9 cellular contexts compared by ENCODE assay signal in the genomic region with DNA sequence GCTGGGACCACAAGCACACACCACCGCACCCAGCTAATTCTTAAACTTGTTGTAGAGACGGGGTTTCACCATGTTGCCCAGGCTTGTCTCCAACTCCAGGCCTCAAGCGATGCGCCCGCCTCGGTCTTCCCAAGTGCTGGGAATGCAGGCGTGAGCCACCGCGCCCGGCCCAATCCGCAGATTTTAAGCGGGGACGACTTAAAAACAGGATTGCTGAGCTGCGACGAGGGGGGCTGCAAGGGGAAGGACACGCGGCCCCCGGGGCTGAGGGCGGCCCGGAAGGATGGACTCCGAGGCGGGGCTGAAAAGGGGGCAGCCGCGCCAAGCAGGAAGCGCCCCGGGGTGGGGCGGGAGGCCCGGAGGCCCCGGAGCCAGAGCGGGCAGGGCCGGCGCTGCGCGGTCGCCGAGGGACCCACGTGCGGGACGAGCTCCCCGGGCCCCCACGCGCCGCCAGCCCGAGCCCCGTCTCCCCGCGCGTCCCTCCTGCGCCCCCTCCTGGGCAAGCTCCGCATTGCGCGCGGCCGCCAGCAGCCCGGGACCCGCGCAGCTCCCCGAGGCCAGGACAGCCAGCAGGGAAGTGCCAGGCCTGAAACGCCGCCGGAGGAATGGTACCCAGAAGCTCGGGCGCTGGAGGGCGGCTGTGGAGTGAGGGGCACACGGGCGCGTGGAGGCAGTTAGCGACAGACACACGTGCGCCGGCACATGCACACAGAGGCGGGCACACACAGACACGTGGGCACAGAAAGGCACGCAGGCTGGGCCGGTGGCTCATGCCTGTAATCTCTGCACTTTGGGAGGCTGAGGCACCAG. TPM values are rescaled to one million over a fixed set of nuclear protein-coding genes. Genes with fewer than 3 reads are reported as not detected.
DNase-seq lines count a peak whose midpoint lies in the region; ATAC-seq and TF ChIP-seq lines count a peak whose summit lies in the region.
"Had no signal": no experiment of that assay in that cellular context is flagged by ENCODE, and none has a peak within 500 bp of the region (broad histone marks: within the 10 kb centered on the region; RNA-seq: fewer than 3 reads in every experiment).

No MANE protein-coding gene starts in this region.

- no peaks in the 10 kb centered on the region for H3K36me3 ChIP-seq in CD4-positive, alpha-beta memory T cell (ENCODE audit: insufficient read depth, low read length)
- H3K36me3 ChIP-seq in prostate gland, result no peaks in the 10 kb centered on the region

- peak; percentile 71 to 85 (median 80) for DNase-seq in CD4-positive, alpha-beta memory T cell
- DNase-seq in SKM-1 treated with dmso at 0.1 percent for 144 hours (lab: John Stamatoyannopoulos, UW; ENCODE audit: unreplicated experiment) (peak; percentile 29), cardiac septum (ENCODE audit: low spot score) (peak; percentile 87), prostate gland (ENCODE audit: low spot score) (peak; percentile 56), ureter (ENCODE audit: low spot score) (peak; percentile 66), NCI-H2029 (lab: John Stamatoyannopoulos, UW) (no peak)

- CTCF ChIA-PET in CD4-positive, alpha-beta memory T cell (lab: Charles Lee; ENCODE audit: partially characterized antibody), result interaction anchor here (0.7 to 5.3 kb wide), 21 partner anchors 8 to 130 kb away, joined by 3 to 40 read pairs (median 6); no protein-coding TSS in a partner anchor

- no peaks in the 10 kb centered on the region for H3K9me3 Mint-ChIP-seq in CD4-positive, alpha-beta memory T cell
- no peaks in the 10 kb centered on the region for H3K9me3 Mint-ChIP-seq in activated naive CD8-positive, alpha-beta T cell (ENCODE audit: low read depth)

- H3K27ac Mint-ChIP-seq in CD4-positive, alpha-beta memory T cell, result peak overlapping the region in 2 of 7 donors; percentile 61 to 63
- H3K27ac Mint-ChIP-seq in activated naive CD8-positive, alpha-beta T cell, result peak overlapping the region; percentile 77

- peaks cover 7 to 32% (median 17%) of the 10 kb centered on the region in 4 donors for H3K4me1 Mint-ChIP-seq in CD4-positive, alpha-beta memory T cell
- H3K4me1 Mint-ChIP-seq in activated naive CD8-positive, alpha-beta T cell (ENCODE audit: low read depth), result peaks cover 25% of the 10 kb centered on the region

- no peaks in the 10 kb centered on the region for H3K9me3 ChIP-seq in CD4-positive, alpha-beta memory T cell (ENCODE audit: control insufficient read depth in 1 of 2, low read length in 2 of 2)
- H3K9me3 ChIP-seq in prostate gland, result no peaks in the 10 kb centered on the region

- 15% methylated on average over 33 of the region's 75 CpGs for WGBS in prostate gland

- H3K4me3 Mint-ChIP-seq in CD4-positive, alpha-beta memory T cell, result peak overlapping the region in 6 of 8 donors; percentile 55 to 78 (median 64)
- H3K4me3 Mint-ChIP-seq in activated naive CD8-positive, alpha-beta T cell, result peak overlapping the region; percentile 61

- TF ChIP-seq POLR2A in prostate gland (IDR thresholded peaks at IDR 0.05), result no peak

- intact Hi-C loops in CD4-positive, alpha-beta memory T cell (cut with micrococcal nuclease), result no loop called here
- intact Hi-C loops in cardiac septum (cut with DNase I), result loop anchor here (1.0 kb wide), 1 partner anchor 84 kb away; no protein-coding TSS in a partner anchor
- intact Hi-C loops in prostate gland (cut with DNase I), result loop anchor here (10.0 kb wide), 1 partner anchor 80 kb away; no protein-coding TSS in a partner anchor

- peak; percentile 48 for ATAC-seq in HG02642 (IDR thresholded peaks at IDR 0.05; ENCODE audit: poor library complexity, unreplicated experiment)

- H3K27ac ChIP-seq in CD4-positive, alpha-beta memory T cell (ENCODE audit: low read depth, low read length), result no peak overlapping the region
- no peak overlapping the region for H3K27ac ChIP-seq in prostate gland

- no peaks in the 10 kb centered on the region for H3K27me3 ChIP-seq in CD4-positive, alpha-beta memory T cell (ENCODE audit: insufficient read depth, low read length)
- no peaks in the 10 kb centered on the region for H3K27me3 ChIP-seq in prostate gland (replicated peaks; ENCODE audit: insufficient read depth)

- peaks cover 16% of the 10 kb centered on the region for H3K4me1 ChIP-seq in CD4-positive, alpha-beta memory T cell (ENCODE audit: insufficient read depth, low read length)
- peaks cover 3% of the 10 kb centered on the region for H3K4me1 ChIP-seq in prostate gland (replicated peaks)

- H3K4me3 ChIP-seq in CD4-positive, alpha-beta memory T cell (ENCODE audit: low read length in 2 of 2), result peak overlapping the region in 1 of 2 donors; percentile 1
- H3K4me3 ChIP-seq in prostate gland, result peak overlapping the region; percentile 9 to 17

- peaks cover 0 to 6% of the 10 kb centered on the region in 2 donors for H3K27me3 Mint-ChIP-seq in CD4-positive, alpha-beta memory T cell
- no peaks in the 10 kb centered on the region for H3K27me3 Mint-ChIP-seq in activated naive CD8-positive, alpha-beta T cell

- POLR2A ChIA-PET in CD4-positive, alpha-beta memory T cell (lab: Charles Lee; ENCODE audit: partially characterized antibody), result interaction anchor here (0.7 to 1.1 kb wide), 4 partner anchors 84 to 102 kb away, joined by 3 read pairs; no protein-coding TSS in a partner anchor

- peaks cover 0 to 3% of the 10 kb centered on the region in 2 donors for H3K36me3 Mint-ChIP-seq in CD4-positive, alpha-beta memory T cell
- H3K36me3 Mint-ChIP-seq in activated naive CD8-positive, alpha-beta T cell, result no peaks in the 10 kb centered on the region

- TF ChIP-seq CTCF in prostate gland (IDR thresholded peaks at IDR 0.05), result peak; percentile 82 to 95 (median 91)

RNA-seq across cellular contexts. Expression of a gene that starts 5.5 kb away (rescaled TPM):
- total RNA-seq in CD4-positive, alpha-beta memory T cell, result 10 to 100 TPM; 32.5 to 40.7 TPM
- 10 to 100 TPM; 13.5 TPM for polyA plus RNA-seq in CD4-positive, alpha-beta memory T cell
- total RNA-seq in cardiac septum (13.9 TPM), prostate gland (10 to 100 TPM; 34.5 to 46.7 TPM), ureter (41.6 TPM)

RNA-seq across cellular contexts. Expression of a gene that starts 25.6 kb away (rescaled TPM):
- not detected for total RNA-seq in CD4-positive, alpha-beta memory T cell
- polyA plus RNA-seq in CD4-positive, alpha-beta memory T cell, result not detected
- 1.1 TPM for total RNA-seq in cardiac septum
- 1 to 10 TPM in 1 of 2 donors, under 1 TPM in 1; 0.32 to 7.6 TPM for total RNA-seq in prostate gland
- 1.2 TPM for total RNA-seq in ureter
- total RNA-seq: T-helper 2 cell treated with Interferon-gamma antibody and Interleukin-4, amounts not matched to agents 100 ng/mL and 5 ng/mL, for 36 hours had no signal

RNA-seq across cellular contexts. Expression of a gene that starts 41.1 kb away (rescaled TPM):
- not detected for total RNA-seq in CD4-positive, alpha-beta memory T cell
- not detected for polyA plus RNA-seq in CD4-positive, alpha-beta memory T cell
- total RNA-seq in cardiac septum, result not detected
- total RNA-seq in prostate gland, result 1 to 10 TPM in 1 of 2 donors, not detected in 1; 9.1 TPM
- 0.83 TPM for total RNA-seq in ureter
- total RNA-seq: T-helper 2 cell treated with Interferon-gamma antibody and Interleukin-4, amounts not matched to agents 100 ng/mL and 5 ng/mL, for 36 hours had no signal
